Comparison of ENCODE assay signal across 8 cellular contexts in the genomic region with DNA sequence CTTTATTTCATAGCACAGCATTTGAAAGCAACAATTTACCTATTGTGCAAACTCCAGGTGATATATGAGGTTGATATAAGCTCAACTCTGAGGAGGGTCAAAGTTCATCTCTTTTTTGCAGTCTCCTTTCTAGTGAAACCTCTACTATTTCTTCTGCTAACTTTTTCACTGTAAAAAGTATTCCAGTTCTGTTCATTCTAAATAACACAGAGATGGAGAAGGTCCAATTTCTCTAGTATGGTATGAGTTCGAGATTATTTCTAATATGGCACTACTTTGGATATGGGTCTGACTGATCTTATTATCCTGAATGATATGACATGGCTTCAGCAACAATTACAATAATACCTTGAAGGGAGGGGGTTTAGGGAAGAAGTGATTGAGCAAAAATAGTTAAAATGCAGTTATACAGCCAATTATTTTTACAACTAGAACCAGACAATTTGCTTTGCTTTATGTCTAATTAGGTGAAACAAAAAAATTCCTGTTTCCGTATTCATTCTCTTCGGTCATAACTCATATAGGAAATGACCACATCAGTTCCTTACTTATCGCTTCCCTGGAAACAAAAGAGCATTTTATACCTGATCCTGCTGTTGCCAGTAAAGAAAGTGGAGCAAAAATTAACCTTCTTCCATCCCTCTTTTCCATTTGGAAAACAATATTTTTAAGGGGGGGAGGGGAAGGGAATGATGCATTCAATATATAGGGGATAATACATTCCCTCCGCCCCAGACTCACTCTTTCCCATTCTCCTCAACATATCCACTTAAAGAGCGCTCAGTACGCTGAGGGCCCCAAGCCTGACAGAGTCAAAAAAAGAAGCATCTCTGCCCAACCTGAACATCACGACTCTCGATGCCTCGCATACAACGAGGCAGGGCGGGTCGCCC. TPM values are rescaled to one million over a fixed set of nuclear protein-coding genes. Genes with fewer than 3 reads are reported as not detected.
A peak's percentile ranks its signal among the peaks of the same experiment; 100 is the strongest.
DNase-seq lines count a peak whose midpoint lies in the region; ATAC-seq, FAIRE-seq and TF ChIP-seq lines count a peak whose summit lies in the region.

No MANE protein-coding gene starts in this region.

- no peaks in the 10 kb centered on the region for H3K36me3 Mint-ChIP-seq in stimulated activated naive CD8-positive, alpha-beta T cell treated with anti-CD3 and anti-CD28 coated beads, Interleukin-15, Interleukin-2, amounts not matched to agents 100 ng/mL and 50 ng/mL, for 24 hours (ENCODE audit: low read depth)

- no peaks in the 10 kb centered on the region; the same call in 1 of the 2 replicates for H3K79me2 ChIP-seq in OCI-LY7 (ENCODE audit: insufficient read depth, low read depth, low read length)

- no peaks in the 10 kb centered on the region for H3K9me3 Mint-ChIP-seq in stimulated activated naive CD8-positive, alpha-beta T cell treated with anti-CD3 and anti-CD28 coated beads, Interleukin-15, Interleukin-2, amounts not matched to agents 100 ng/mL and 50 ng/mL, for 24 hours

- CTCF ChIA-PET in OCI-LY7 (lab: Charles Lee; ENCODE audit: unreplicated experiment), result no interaction called here

- peak overlapping the region; percentile 47 for H3K4me3 Mint-ChIP-seq in stimulated activated naive CD8-positive, alpha-beta T cell treated with anti-CD3 and anti-CD28 coated beads, Interleukin-15, Interleukin-2, amounts not matched to agents 100 ng/mL and 50 ng/mL, for 24 hours

- H3K27me3 ChIP-seq in small intestine (ENCODE audit: control insufficient read depth in 2 of 2, insufficient read depth in 2 of 2, low read length in 2 of 2), result no peaks in the 10 kb centered on the region

- H3K4me1 Mint-ChIP-seq in stimulated activated naive CD8-positive, alpha-beta T cell treated with anti-CD3 and anti-CD28 coated beads, Interleukin-15, Interleukin-2, amounts not matched to agents 100 ng/mL and 50 ng/mL, for 24 hours (ENCODE audit: low read depth), result peaks cover 14% of the 10 kb centered on the region

- H3K27ac ChIP-seq in OCI-LY7 (ENCODE audit: low read depth, low read length, poor library complexity, severe bottlenecking), result no peak overlapping the region
- peak overlapping the region; percentile 94 to 99 for H3K27ac ChIP-seq in small intestine (ENCODE audit: low read depth in 1 of 2, low read length in 1 of 2)

- H3K4me3 ChIP-seq in OCI-LY7 (ENCODE audit: low read depth, low read length, poor library complexity, severe bottlenecking) (peak overlapping the region; percentile 73), fibroblast of villous mesenchyme (ENCODE audit: low read depth, low read length) (peak overlapping the region; percentile 66), small intestine (ENCODE audit: low read depth in 1 of 2, low read length in 2 of 2) (peak overlapping the region; percentile 71 to 76)

- POLR2A ChIA-PET in OCI-LY7 (lab: Charles Lee), result interaction anchor here (0.7 to 1.5 kb wide), 6 partner anchors 9 to 1696 kb away, joined by 3 to 10 read pairs (median 4); no protein-coding TSS in a partner anchor

- H4K20me1 ChIP-seq in OCI-LY7 (ENCODE audit: insufficient read depth, low read length), result no peaks in the 10 kb centered on the region

- TF ChIP-seq CTCF in OCI-LY7 (conservative IDR thresholded peaks at IDR 0.05; ENCODE audit: low read length), result 0 out of 2 replicates have a peak, but pooled peaks have one; percentile 20
- no peak for TF ChIP-seq CTCF in fibroblast of villous mesenchyme (IDR thresholded peaks at IDR 0.05; ENCODE audit: insufficient read depth, low read depth, low read length)

- H3K4me2 ChIP-seq in OCI-LY7 (ENCODE audit: low read length), result peak overlapping the region; percentile 86

- no peak for DNase-seq in stimulated activated naive CD8-positive, alpha-beta T cell treated with anti-CD3 and anti-CD28 coated beads, Interleukin-15, Interleukin-2, amounts not matched to agents 100 U/mL and 50 U/mL, for 24 hours
- DNase-seq in OCI-LY7 (ENCODE audit: low spot score) (no peak), fibroblast of villous mesenchyme (ENCODE audit: low read depth) (no peak), small intestine (peak; percentile 69), SK-N-DZ (ENCODE audit: low spot score) (no peak)
- no peak for DNase-seq in central memory CD4-positive, alpha-beta T cell

- H3K36me3 ChIP-seq in OCI-LY7 (ENCODE audit: insufficient read depth, low read length), result peaks cover 13% of the 10 kb centered on the region; the same call in 1 of the 2 replicates
- H3K36me3 ChIP-seq in small intestine (ENCODE audit: control insufficient read depth in 2 of 2, insufficient read depth in 2 of 2, low read length in 2 of 2), result no peaks in the 10 kb centered on the region

- BruUV-seq in OCI-LY7 (replicated peaks; lab: Mats Ljungman, UMichigan), result TSS peak; percentile 59

- H3K4me1 ChIP-seq in OCI-LY7 (ENCODE audit: insufficient read depth, low read length, poor library complexity, severe bottlenecking), result peaks cover 29% of the 10 kb centered on the region
- peaks cover 0 to 3% of the 10 kb centered on the region in 2 donors for H3K4me1 ChIP-seq in small intestine (ENCODE audit: control insufficient read depth in 2 of 2, insufficient read depth in 1 of 2, low read depth in 1 of 2, low read length in 1 of 2)

- FAIRE-seq in small intestine (lab: Jason Lieb, UNC), result no peak

- H3K27me3 Mint-ChIP-seq in stimulated activated naive CD8-positive, alpha-beta T cell treated with anti-CD3 and anti-CD28 coated beads, Interleukin-15, Interleukin-2, amounts not matched to agents 100 ng/mL and 50 ng/mL, for 24 hours, result peaks cover 64% of the 10 kb centered on the region

- peak overlapping the region; percentile 94 for H2AFZ ChIP-seq in OCI-LY7 (ENCODE audit: low read length)

- H3K9me3 ChIP-seq in OCI-LY7 (ENCODE audit: low read length), result peaks cover 20% of the 10 kb centered on the region
- no peaks in the 10 kb centered on the region for H3K9me3 ChIP-seq in small intestine (ENCODE audit: control insufficient read depth, low read depth)

- no peak for ATAC-seq in stimulated activated naive CD8-positive, alpha-beta T cell treated with anti-CD3 and anti-CD28 coated beads, Interleukin-15, Interleukin-2, amounts not matched to agents 100 U/mL and 50 U/mL, for 24 hours
- no peak for ATAC-seq in HG03139 (IDR thresholded peaks at IDR 0.05; ENCODE audit: unreplicated experiment)

- H3K9me2 ChIP-seq in OCI-LY7 (ENCODE audit: insufficient read depth, low read length), result no peaks in the 10 kb centered on the region

- intact Hi-C loops in OCI-LY7 (cut with micrococcal nuclease; ENCODE audit: unreplicated experiment), result loop anchor here (1.0 to 10.0 kb wide), 4 partner anchors 12 to 1200 kb away; partner anchors contain the start of gene SETD7

- 5 to 12% (median 11%) methylated on average over 13 of the region's 13 CpGs for WGBS in small intestine, 3 donors

- H3K27ac Mint-ChIP-seq in stimulated activated naive CD8-positive, alpha-beta T cell treated with anti-CD3 and anti-CD28 coated beads, Interleukin-15, Interleukin-2, amounts not matched to agents 100 ng/mL and 50 ng/mL, for 24 hours, result no peak overlapping the region

RNA-seq across cellular contexts. Expression of gene TBC1D9, which starts 1.0 kb away (rescaled TPM):
- 1.0 and 1.6 TPM in 2 replicates for total RNA-seq in OCI-LY7 (2014; rRNA removed; shearing (Covaris generic))
- 10.4 and 13.0 TPM in 2 replicates for total RNA-seq in OCI-LY7 (2022)
- 17.1 and 31.5 TPM in 2 replicates for total RNA-seq in fibroblast of villous mesenchyme
- polyA plus RNA-seq in small intestine, result 10 to 100 TPM in 2 of 3 donors, 1 to 10 TPM in 1; 6.8 to 11.4 (median 10.1) TPM
- polyA plus RNA-seq in SK-N-DZ (2014; cell fraction: cytosol; rRNA removed), result 8.2 and 9.7 TPM in 2 replicates
- 11.7 and 13.1 TPM in 2 replicates for polyA plus RNA-seq in SK-N-DZ (2014; cell fraction: nucleus; rRNA removed)
